In the genomic region with DNA sequence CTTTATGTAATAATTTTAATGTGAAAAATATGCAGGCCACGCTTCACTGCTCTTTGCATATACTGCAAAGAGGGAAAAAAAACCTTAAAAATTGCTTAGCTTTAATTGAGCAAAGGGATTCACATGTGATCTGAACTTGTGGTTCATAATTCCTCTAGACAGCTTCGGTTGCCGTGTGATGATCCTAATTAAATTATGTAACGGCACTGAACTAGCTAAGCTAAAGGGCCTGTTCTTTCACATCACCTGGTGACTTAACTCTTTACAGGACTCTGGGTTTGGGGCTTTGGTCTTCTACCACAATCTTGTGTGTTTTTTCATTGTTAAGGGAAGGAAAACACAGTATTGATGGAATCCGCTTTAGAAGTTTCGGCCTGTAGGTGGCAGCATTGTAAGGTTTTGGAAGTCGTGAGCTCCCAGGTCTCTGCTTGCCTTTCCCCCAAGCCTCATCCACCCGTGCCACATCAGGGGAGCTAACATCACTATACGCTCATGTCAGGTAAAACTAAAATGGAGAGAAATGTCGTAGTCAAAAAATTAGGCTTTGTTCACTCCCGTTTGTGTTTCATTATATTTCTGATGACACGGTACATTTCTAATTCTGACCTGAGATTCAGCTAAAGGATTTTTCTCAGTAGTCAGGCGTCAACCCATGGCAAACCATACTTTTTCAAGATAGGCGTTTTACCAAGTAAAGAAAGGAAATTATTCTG, we compare ENCODE assay signal across 7 cellular contexts.
DNase-seq lines count a peak whose midpoint lies in the region; ATAC-seq, FAIRE-seq and TF ChIP-seq lines count a peak whose summit lies in the region.

No MANE protein-coding gene starts in this region.

- intact Hi-C loops in activated CD4-positive, alpha-beta T cell treated with anti-CD3 and anti-CD28 coated beads, Interleukin-2, amount 10 ng/mL, durations not matched to agents 24 days and 14 days (cut with micrococcal nuclease) = loop anchor here (10.0 kb wide), 1 partner anchor 1383 kb away; no protein-coding TSS in a partner anchor

- DNase-seq in NCI-H2227 treated with DMSO at 0.1 percent for 48 hours (lab: John Stamatoyannopoulos, UW) (peak; percentile 77), middle frontal gyrus (ENCODE audit: extremely low spot score, low spot score) (peak; percentile 79)
- DNase-seq in activated CD4-positive, alpha-beta T cell treated with anti-CD3 and anti-CD28 coated beads, Interleukin-2, amount 10 ng/mL, durations not matched to agents 24 days and 14 days = peak; percentile 80
- DNase-seq in stimulated activated CD8-positive, alpha-beta memory T cell treated with anti-CD3 and anti-CD28 coated beads, Interleukin-7, amount 100 ng/mL, for 48 hours (ENCODE audit: extremely low read depth in 1 of 2, low read depth in 1 of 2) = peak; percentile 9 to 11

- no peaks in the 10 kb centered on the region for H3K27me3 Mint-ChIP-seq in activated CD4-positive, alpha-beta T cell treated with anti-CD3 and anti-CD28 coated beads, Interleukin-2, amount 10 ng/mL, durations not matched to agents 24 days and 14 days

- TF ChIP-seq CTCF in GM12874 (IDR thresholded peaks at IDR 0.05; ENCODE audit: insufficient read depth, low read depth, low read length) = peak; percentile 70

- peak; percentile 75 for ATAC-seq in HG02870 (IDR thresholded peaks at IDR 0.05; ENCODE audit: unreplicated experiment)

- no peaks in the 10 kb centered on the region for H3K4me1 Mint-ChIP-seq in activated CD4-positive, alpha-beta T cell treated with anti-CD3 and anti-CD28 coated beads, Interleukin-2, amount 10 ng/mL, durations not matched to agents 24 days and 14 days

- no peaks in the 10 kb centered on the region for H3K9me3 Mint-ChIP-seq in activated CD4-positive, alpha-beta T cell treated with anti-CD3 and anti-CD28 coated beads, Interleukin-2, amount 10 ng/mL, durations not matched to agents 24 days and 14 days

- no peak overlapping the region for H3K27ac Mint-ChIP-seq in activated CD4-positive, alpha-beta T cell treated with anti-CD3 and anti-CD28 coated beads, Interleukin-2, amount 10 ng/mL, durations not matched to agents 24 days and 14 days

- H3K36me3 Mint-ChIP-seq in activated CD4-positive, alpha-beta T cell treated with anti-CD3 and anti-CD28 coated beads, Interleukin-2, amount 10 ng/mL, durations not matched to agents 24 days and 14 days (ENCODE audit: low read depth) = no peaks in the 10 kb centered on the region

- peak; percentile 35 for FAIRE-seq in endometrium (lab: Jason Lieb, UNC)

- H3K4me3 Mint-ChIP-seq in activated CD4-positive, alpha-beta T cell treated with anti-CD3 and anti-CD28 coated beads, Interleukin-2, amount 10 ng/mL, durations not matched to agents 24 days and 14 days = no peak overlapping the region

Comparison
In these comparisons a context has a peak if more than half of its experiments do, and no peak if none do; other contexts are left out.
1. Peak in every context shown above with its lines: DNase-seq and ATAC-seq.
2. DNase-seq: peak in every context shown above with its lines; median percentile 80 in activated CD4-positive, alpha-beta T cell treated with anti-CD3 and anti-CD28 coated beads, Interleukin-2, amount 10 ng/mL, durations not matched to agents 24 days and 14 days; 79 in middle frontal gyrus; 77 in NCI-H2227 treated with DMSO at 0.1 percent for 48 hours; 10 in stimulated activated CD8-positive, alpha-beta memory T cell treated with anti-CD3 and anti-CD28 coated beads, Interleukin-7, amount 100 ng/mL, for 48 hours.